Comparison of ENCODE assay signal across 29 cellular contexts in the genomic region with DNA sequence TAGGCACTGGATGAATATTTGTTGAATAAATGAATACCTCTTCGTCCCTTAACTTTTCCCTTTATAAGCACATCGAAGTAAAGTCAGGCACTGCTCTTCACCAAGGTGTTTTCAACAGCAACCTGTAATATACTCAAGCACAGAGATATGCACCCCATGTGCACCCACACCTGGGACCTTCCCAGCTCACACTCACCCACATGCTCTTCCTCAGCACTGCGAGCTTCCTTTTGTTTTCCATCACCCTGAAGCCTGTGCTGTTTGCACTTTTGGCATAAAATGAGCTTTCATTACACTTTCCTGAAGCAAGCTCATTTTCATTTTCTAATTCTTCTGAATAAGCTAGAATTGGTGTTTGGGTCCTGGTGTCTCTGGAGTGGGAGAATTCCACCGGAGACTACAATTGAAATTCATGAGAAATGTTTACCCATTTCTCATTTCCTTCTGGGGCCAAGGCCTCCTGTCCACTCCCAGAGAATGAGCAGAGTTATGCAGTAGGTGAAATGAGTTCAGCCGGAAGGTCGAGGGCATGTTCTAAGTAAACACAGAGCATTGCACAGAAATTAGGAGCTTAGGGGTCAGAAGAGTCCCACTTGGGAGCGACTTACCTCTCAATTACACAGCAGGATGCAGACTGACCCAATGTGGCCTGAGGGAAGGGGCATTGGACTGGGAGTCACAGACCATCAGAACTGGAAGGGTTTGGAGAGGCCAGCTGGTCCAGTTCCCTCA. TPM values are rescaled to one million over a fixed set of nuclear protein-coding genes. Genes with fewer than 3 reads are reported as not detected.
"Had no signal": no experiment of that assay in that cellular context is flagged by ENCODE, and none has a peak within 500 bp of the region (broad histone marks: within the 10 kb centered on the region; RNA-seq: fewer than 3 reads in every experiment).

No MANE protein-coding gene starts in this region.

- H3K27ac Mint-ChIP-seq: activated CD8-positive, alpha-beta memory T cell treated with anti-CD3 and anti-CD28 coated beads, Interleukin-2, amount 10 ng/mL, durations not matched to agents 7 days and 5 days; activated CD8-positive, alpha-beta T cell treated with anti-CD3 and anti-CD28 coated beads, Interleukin-2, amount 10 ng/mL, durations not matched to agents 7 days and 5 days; activated naive CD4-positive, alpha-beta T cell treated with anti-CD3 and anti-CD28 coated beads, Interleukin-2, amount 50 U/mL, for 24 hours; activated naive CD8-positive, alpha-beta T cell treated with anti-CD3 and anti-CD28 coated beads, Interleukin-2, amount 50 U/mL, for 24 hours; activated T-helper 2 cell treated with anti-CD3 and anti-CD28 coated beads, Interferon-gamma antibody, Interleukin-2, Interleukin-4, amounts not matched to agents 10 μg/mL and 5 μg/mL and 100 μg/mL, durations not matched to agents 14 hours and 24 hours and 36 hours; naive thymus-derived CD4-positive, alpha-beta T cell; T-helper 1 cell treated with Interleukin-12 subunit alpha and Interleukin-12 subunit beta and Interleukin-4 antibody, amounts not matched to agents 30 μg/mL and 1 μg/mL, for 36 hours had no signal

- H3K36me3 Mint-ChIP-seq: activated CD8-positive, alpha-beta memory T cell treated with anti-CD3 and anti-CD28 coated beads, Interleukin-2, amount 10 ng/mL, durations not matched to agents 7 days and 5 days; activated naive CD4-positive, alpha-beta T cell treated with anti-CD3 and anti-CD28 coated beads, Interleukin-2, amount 50 U/mL, for 24 hours; naive thymus-derived CD4-positive, alpha-beta T cell had no signal

- ATAC-seq: activated CD8-positive, alpha-beta memory T cell treated with anti-CD3 and anti-CD28 coated beads, Interleukin-2, amount 10 ng/mL, durations not matched to agents 7 days and 5 days; activated CD8-positive, alpha-beta T cell treated with anti-CD3 and anti-CD28 coated beads, Interleukin-2, amount 10 ng/mL, durations not matched to agents 7 days and 5 days; activated naive CD8-positive, alpha-beta T cell treated with anti-CD3 and anti-CD28 coated beads, Interleukin-2, amount 50 U/mL, for 24 hours; gastrocnemius medialis; left cardiac atrium; naive thymus-derived CD4-positive, alpha-beta T cell; stimulated activated naive CD8-positive, alpha-beta T cell treated with anti-CD3 and anti-CD28 coated beads, Interleukin-15, Interleukin-2, amounts not matched to agents 100 U/mL and 50 U/mL, for 24 hours had no signal

- H3K79me2 ChIP-seq: hepatocyte had no signal

- H3K4me3 ChIP-seq: breast epithelium, colonic mucosa, dorsolateral prefrontal cortex, gastrocnemius medialis, hepatocyte, right atrium auricular region, spleen, testis, transverse colon had no signal

- H3K4me1 ChIP-seq: breast epithelium, colonic mucosa, gastrocnemius medialis, right atrium auricular region, spleen, testis, transverse colon had no signal

- H3K9me3 ChIP-seq: breast epithelium, colonic mucosa, gastrocnemius medialis, right atrium auricular region, spleen, testis, transverse colon had no signal

- H3K4me1 Mint-ChIP-seq: activated CD8-positive, alpha-beta memory T cell treated with anti-CD3 and anti-CD28 coated beads, Interleukin-2, amount 10 ng/mL, durations not matched to agents 7 days and 5 days; activated naive CD4-positive, alpha-beta T cell treated with anti-CD3 and anti-CD28 coated beads, Interleukin-2, amount 50 U/mL, for 24 hours; activated naive CD8-positive, alpha-beta T cell treated with anti-CD3 and anti-CD28 coated beads, Interleukin-2, amount 50 U/mL, for 24 hours; naive thymus-derived CD4-positive, alpha-beta T cell had no signal

- H3K9me3 Mint-ChIP-seq: activated naive CD4-positive, alpha-beta T cell treated with anti-CD3 and anti-CD28 coated beads, Interleukin-2, amount 50 U/mL, for 24 hours; activated naive CD8-positive, alpha-beta T cell treated with anti-CD3 and anti-CD28 coated beads, Interleukin-2, amount 50 U/mL, for 24 hours; activated T-helper 2 cell treated with anti-CD3 and anti-CD28 coated beads, Interferon-gamma antibody, Interleukin-2, Interleukin-4, amounts not matched to agents 10 μg/mL and 5 μg/mL and 100 μg/mL, durations not matched to agents 14 hours and 24 hours and 36 hours; naive thymus-derived CD4-positive, alpha-beta T cell; T-helper 1 cell treated with Interleukin-12 subunit alpha and Interleukin-12 subunit beta and Interleukin-4 antibody, amounts not matched to agents 30 μg/mL and 1 μg/mL, for 36 hours had no signal

- H2AFZ ChIP-seq: hepatocyte had no signal

- H3K36me3 ChIP-seq: breast epithelium, colonic mucosa, gastrocnemius medialis, right atrium auricular region, spleen, transverse colon had no signal

- H3K27me3 ChIP-seq: breast epithelium, colonic mucosa, gastrocnemius medialis, hepatocyte, right atrium auricular region, testis, transverse colon had no signal

- H3K4me2 ChIP-seq: hepatocyte had no signal

- H3K27ac ChIP-seq: breast epithelium, colonic mucosa, gastrocnemius medialis, hepatocyte, right atrium auricular region, spleen, testis, transverse colon had no signal

- DNase-seq: activated CD4-positive, alpha-beta T cell treated with anti-CD3 and anti-CD28 coated beads for 1 hour; activated CD4-positive, alpha-beta T cell treated with anti-CD3 and anti-CD28 coated beads, Interleukin-2, amount 50 U/mL, for 1 hour; activated CD8-positive, alpha-beta memory T cell treated with anti-CD3 and anti-CD28 coated beads, Interleukin-2, amount 10 ng/mL, durations not matched to agents 7 days and 5 days; activated CD8-positive, alpha-beta T cell treated with anti-CD3 and anti-CD28 coated beads, Interleukin-2, amount 10 ng/mL, durations not matched to agents 7 days and 5 days; activated naive CD8-positive, alpha-beta T cell treated with anti-CD3 and anti-CD28 coated beads, Interleukin-2, amount 50 U/mL, for 24 hours; activated T-cell treated with anti-CD3 and anti-CD28 coated beads, Interleukin-2, amount 50 U/mL, for 48 hours; amygdala; colonic mucosa; dorsolateral prefrontal cortex; effector memory CD4-positive, alpha-beta T cell; erythroblast; gastrocnemius medialis; left cardiac atrium; midbrain; naive thymus-derived CD4-positive, alpha-beta T cell; spleen; stimulated activated naive CD8-positive, alpha-beta T cell treated with anti-CD3 and anti-CD28 coated beads, Interleukin-15, Interleukin-2, amounts not matched to agents 100 U/mL and 50 U/mL, for 24 hours; SW 1271; T-helper 9 cell; testis; transverse colon had no signal

- H3K4me3 Mint-ChIP-seq: activated CD8-positive, alpha-beta memory T cell treated with anti-CD3 and anti-CD28 coated beads, Interleukin-2, amount 10 ng/mL, durations not matched to agents 7 days and 5 days; activated CD8-positive, alpha-beta T cell treated with anti-CD3 and anti-CD28 coated beads, Interleukin-2, amount 10 ng/mL, durations not matched to agents 7 days and 5 days; activated naive CD4-positive, alpha-beta T cell treated with anti-CD3 and anti-CD28 coated beads, Interleukin-2, amount 50 U/mL, for 24 hours; activated naive CD8-positive, alpha-beta T cell treated with anti-CD3 and anti-CD28 coated beads, Interleukin-2, amount 50 U/mL, for 24 hours; naive thymus-derived CD4-positive, alpha-beta T cell; neural crest cell; T-helper 1 cell treated with Interleukin-12 subunit alpha and Interleukin-12 subunit beta and Interleukin-4 antibody, amounts not matched to agents 30 μg/mL and 1 μg/mL, for 36 hours had no signal

RNA-seq across cellular contexts. Expression of a gene that starts 15.0 kb away (rescaled TPM):
- total RNA-seq: activated CD8-positive, alpha-beta memory T cell treated with anti-CD3 and anti-CD28 coated beads, Interleukin-2, amount 10 ng/mL, durations not matched to agents 7 days and 5 days; activated CD8-positive, alpha-beta T cell treated with anti-CD3 and anti-CD28 coated beads, Interleukin-2, amount 10 ng/mL, durations not matched to agents 7 days and 5 days; activated T-helper 2 cell treated with anti-CD3 and anti-CD28 coated beads, Interferon-gamma antibody, Interleukin-2, Interleukin-4, amounts not matched to agents 10 μg/mL and 5 μg/mL and 100 μg/mL, durations not matched to agents 14 hours and 24 hours and 36 hours; naive thymus-derived CD4-positive, alpha-beta T cell had no signal
- polyA plus RNA-seq: keratinocyte; naive thymus-derived CD4-positive, alpha-beta T cell had no signal
